Comparison of ENCODE assay signal across 14 cellular contexts in the genomic region with DNA sequence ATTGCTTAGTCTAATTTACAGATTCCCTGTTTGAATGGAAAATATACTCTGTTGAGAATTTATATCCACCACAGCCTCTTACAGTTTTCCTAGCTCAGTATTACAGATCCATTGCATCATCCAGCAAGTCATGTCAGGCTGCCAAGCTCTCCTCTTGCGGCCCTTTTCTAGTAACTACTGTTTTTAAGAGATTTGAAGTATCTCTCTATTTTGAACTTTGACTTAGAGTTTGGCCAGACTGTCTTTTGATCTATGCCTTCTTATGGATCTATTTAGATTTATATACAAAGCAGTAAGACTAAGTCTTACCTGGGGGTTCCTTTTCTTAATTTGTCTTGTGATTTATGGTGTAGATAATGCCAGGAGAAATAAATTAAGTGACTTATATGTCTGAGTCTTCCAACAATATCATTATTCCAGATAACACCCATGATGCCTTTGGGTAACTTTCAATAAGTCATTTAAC. TPM values are rescaled to one million over a fixed set of nuclear protein-coding genes. Genes with fewer than 3 reads are reported as not detected.
A peak's percentile ranks its signal among the peaks of the same experiment; 100 is the strongest.
DNase-seq lines count a peak whose midpoint lies in the region; ATAC-seq, FAIRE-seq and TF ChIP-seq lines count a peak whose summit lies in the region.
"Had no signal": no experiment of that assay in that cellular context is flagged by ENCODE, and none has a peak within 500 bp of the region (broad histone marks: within the 10 kb centered on the region; RNA-seq: fewer than 3 reads in every experiment).

No MANE protein-coding gene starts in this region.

- H3K27me3 ChIP-seq in CD4-positive, alpha-beta memory T cell (ENCODE audit: insufficient read depth, low read length): no peaks in the 10 kb centered on the region
- H3K27me3 ChIP-seq: ascending aorta had no signal

- H3K9me3 Mint-ChIP-seq in CD4-positive, alpha-beta memory T cell: peaks cover 0 to 2% (median 0%) of the 10 kb centered on the region in 8 donors
- H3K9me3 Mint-ChIP-seq: activated CD4-positive, alpha-beta T cell treated with anti-CD3 and anti-CD28 coated beads, Interleukin-2, amount 10 ng/mL, durations not matched to agents 24 days and 14 days; memory B cell had no signal

- peak overlapping the region in 5 of 7 donors; percentile 3 to 34 (median 24) for H3K27ac Mint-ChIP-seq in CD4-positive, alpha-beta memory T cell
- H3K27ac Mint-ChIP-seq: activated CD4-positive, alpha-beta T cell treated with anti-CD3 and anti-CD28 coated beads, Interleukin-2, amount 10 ng/mL, durations not matched to agents 24 days and 14 days; memory B cell; stimulated activated memory B cell treated with anti-CD40 and anti-IgM and Interleukin-4, amounts not matched to agents 10 μg/mL and 1 μg/mL and 100 μg/mL, for 72 hours had no signal

- no peak overlapping the region for H3K4me3 Mint-ChIP-seq in CD4-positive, alpha-beta memory T cell
- H3K4me3 Mint-ChIP-seq: activated CD4-positive, alpha-beta T cell treated with anti-CD3 and anti-CD28 coated beads, Interleukin-2, amount 10 ng/mL, durations not matched to agents 24 days and 14 days; memory B cell; stimulated activated memory B cell treated with anti-CD40 and anti-IgM and Interleukin-4, amounts not matched to agents 10 μg/mL and 1 μg/mL and 100 μg/mL, for 72 hours had no signal

- peaks cover 48% of the 10 kb centered on the region for H3K36me3 ChIP-seq in CD4-positive, alpha-beta memory T cell (ENCODE audit: insufficient read depth, low read length)

- peaks cover 56 to 58% of the 10 kb centered on the region in 2 donors for H3K36me3 Mint-ChIP-seq in CD4-positive, alpha-beta memory T cell

- no peak for DNase-seq in CD4-positive, alpha-beta memory T cell
- DNase-seq in LoVo (ENCODE audit: low spot score) (peak; percentile 72), astrocyte of the spinal cord (ENCODE audit: low read depth, low spot score) (peak; percentile 82), myocyte (ENCODE audit: low read depth) (peak; percentile 21), GM19239 (ENCODE audit: insufficient read length, low spot score) (no peak), islet precursor cell (no peak)
- DNase-seq: activated CD4-positive, alpha-beta T cell treated with anti-CD3 and anti-CD28 coated beads, Interleukin-2, amount 10 ng/mL, durations not matched to agents 24 days and 14 days; foreskin melanocyte; NCI-H1092 treated with DMSO at 0.1 percent for 48 hours had no signal

- ATAC-seq in GM19455 (IDR thresholded peaks at IDR 0.05; ENCODE audit: unreplicated experiment): no peak
- ATAC-seq in HG03280 (IDR thresholded peaks at IDR 0.05; ENCODE audit: unreplicated experiment): no peak
- ATAC-seq: stimulated activated memory B cell treated with anti-CD40 and anti-IgM and Interleukin-4, amounts not matched to agents 10 μg/mL and 1 μg/mL and 100 μg/mL, for 72 hours had no signal

- TF ChIP-seq CTCF in astrocyte of the spinal cord (IDR thresholded peaks at IDR 0.05; ENCODE audit: low read depth, low read length): no peak

- intact Hi-C loops in CD4-positive, alpha-beta memory T cell (cut with micrococcal nuclease): no loop called here

- no peak overlapping the region for H3K27ac ChIP-seq in CD4-positive, alpha-beta memory T cell (ENCODE audit: low read depth, low read length)

- no peaks in the 10 kb centered on the region for H3K4me1 ChIP-seq in CD4-positive, alpha-beta memory T cell (ENCODE audit: insufficient read depth, low read length)

- FAIRE-seq in GM19239 (lab: Jason Lieb, UNC): no peak

- in situ Hi-C loops in astrocyte of the spinal cord (cut with HindIII; ENCODE audit: low sequenced_read_pairs): no loop called here

- peaks cover 0 to 2% (median 0%) of the 10 kb centered on the region in 4 donors for H3K4me1 Mint-ChIP-seq in CD4-positive, alpha-beta memory T cell
- H3K4me1 Mint-ChIP-seq: activated CD4-positive, alpha-beta T cell treated with anti-CD3 and anti-CD28 coated beads, Interleukin-2, amount 10 ng/mL, durations not matched to agents 24 days and 14 days; memory B cell; stimulated activated memory B cell treated with anti-CD40 and anti-IgM and Interleukin-4, amounts not matched to agents 10 μg/mL and 1 μg/mL and 100 μg/mL, for 72 hours had no signal

- H3K27me3 Mint-ChIP-seq in CD4-positive, alpha-beta memory T cell: no peaks in the 10 kb centered on the region
- H3K27me3 Mint-ChIP-seq: activated CD4-positive, alpha-beta T cell treated with anti-CD3 and anti-CD28 coated beads, Interleukin-2, amount 10 ng/mL, durations not matched to agents 24 days and 14 days; memory B cell; stimulated activated memory B cell treated with anti-CD40 and anti-IgM and Interleukin-4, amounts not matched to agents 10 μg/mL and 1 μg/mL and 100 μg/mL, for 72 hours had no signal

- POLR2A ChIA-PET in CD4-positive, alpha-beta memory T cell (lab: Charles Lee; ENCODE audit: partially characterized antibody): no interaction called here

- H3K4me3 ChIP-seq in CD4-positive, alpha-beta memory T cell (ENCODE audit: low read length in 2 of 2): no peak overlapping the region
- no peak overlapping the region for H3K4me3 ChIP-seq in astrocyte of the spinal cord (ENCODE audit: low read depth, low read length)
- H3K4me3 ChIP-seq: ascending aorta had no signal

- CTCF ChIA-PET in CD4-positive, alpha-beta memory T cell (lab: Charles Lee; ENCODE audit: partially characterized antibody): no interaction called here

- H3K9me3 ChIP-seq in CD4-positive, alpha-beta memory T cell (ENCODE audit: control insufficient read depth in 1 of 2, low read length in 2 of 2): no peaks in the 10 kb centered on the region
- H3K9me3 ChIP-seq: ascending aorta had no signal

RNA-seq across cellular contexts. Expression of gene ABCC11, which starts 53.1 kb away (rescaled TPM):
- total RNA-seq in CD4-positive, alpha-beta memory T cell: not detected
- under 1 TPM; 0.07 to 0.09 TPM for polyA plus RNA-seq in CD4-positive, alpha-beta memory T cell
- not detected in 2 replicates for total RNA-seq in myocyte
- polyA plus RNA-seq in myocyte (2012): 0.18 TPM
- total RNA-seq: ascending aorta had no signal

RNA-seq across cellular contexts. Expression of gene LONP2, which starts 56.3 kb away (rescaled TPM):
- total RNA-seq in CD4-positive, alpha-beta memory T cell: 100 to 1,000 TPM in 1 of 2 experiments, 10 to 100 TPM in 1; 96.2 to 101 TPM
- polyA plus RNA-seq in CD4-positive, alpha-beta memory T cell: 10 to 100 TPM; 33.4 to 43.6 TPM
- 49.7 and 50.8 TPM in 2 replicates for total RNA-seq in myocyte
- polyA plus RNA-seq in myocyte (2012): 30.0 TPM

Comparison
In these comparisons a context has a peak if more than half of its experiments do, and no peak if none do; other contexts are left out.
1. DNase-seq: peak in LoVo (single experiment), astrocyte of the spinal cord (single experiment) and myocyte (single experiment); none in CD4-positive, alpha-beta memory T cell (0 of 5), GM19239 (single experiment) and islet precursor cell (single experiment).